Comparison of ENCODE assay signal across 18 cellular contexts in the genomic region with DNA sequence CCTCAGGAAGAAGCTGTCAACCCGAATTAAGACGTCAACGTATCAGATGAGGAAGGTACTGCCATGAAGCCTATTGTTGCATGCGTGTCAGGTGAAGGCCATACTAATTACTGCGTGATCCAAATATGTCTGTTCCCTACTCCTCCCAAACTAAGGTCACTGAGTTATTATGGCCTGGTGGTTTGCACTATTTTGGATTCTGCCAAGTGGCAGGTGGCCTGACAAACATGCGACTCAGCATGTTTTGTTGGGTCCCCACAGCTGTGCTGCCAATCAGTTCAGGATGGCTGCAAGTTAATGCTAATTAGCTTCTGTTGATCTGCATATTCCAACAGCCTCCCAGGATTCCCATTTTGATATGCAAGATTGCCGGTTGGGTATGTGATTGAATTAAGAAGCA.
A peak's percentile ranks its signal among the peaks of the same experiment; 100 is the strongest.
DNase-seq lines count a peak whose midpoint lies in the region; ATAC-seq and TF ChIP-seq lines count a peak whose summit lies in the region.
"Had no signal": no experiment of that assay in that cellular context is flagged by ENCODE, and none has a peak within 500 bp of the region (broad histone marks: within the 10 kb centered on the region; RNA-seq: fewer than 3 reads in every experiment).

No MANE protein-coding gene starts in this region.

- peak overlapping the region; percentile 48 for H2AFZ ChIP-seq in neural progenitor cell (replicated peaks)
- H2AFZ ChIP-seq: PC-9 had no signal

- H3K4me2 ChIP-seq in neural progenitor cell = no peak overlapping the region
- H3K4me2 ChIP-seq: PC-9 had no signal

- H3K27me3 ChIP-seq in neural progenitor cell = no peaks in the 10 kb centered on the region
- H3K27me3 ChIP-seq in ascending aorta = no peaks in the 10 kb centered on the region

- H3K9me3 ChIP-seq in neural progenitor cell (ENCODE audit: low read depth) (no peaks in the 10 kb centered on the region), ascending aorta (peaks cover 4 to 6% of the 10 kb centered on the region in 2 donors)

- no peak overlapping the region for H3K9ac ChIP-seq in neural progenitor cell

- no peak overlapping the region for H3K27ac ChIP-seq in neural progenitor cell
- H3K27ac ChIP-seq in ascending aorta = no peak overlapping the region
- H3K27ac ChIP-seq: PC-9 had no signal

- no peak for ATAC-seq in GM21526 (IDR thresholded peaks at IDR 0.05; ENCODE audit: low FRiP score, unreplicated experiment)
- ATAC-seq: HCT116 had no signal

- H3F3A ChIP-seq in neural progenitor cell (ENCODE audit: low read depth) = no peaks in the 10 kb centered on the region

- DNase-seq in NCI-H510A treated with DMSO at 0.1 percent for 48 hours (lab: John Stamatoyannopoulos, UW) (peak; percentile 61), NCI-H510A (lab: John Stamatoyannopoulos, UW) (no peak), NCI-H1694 treated with DMSO at 0.1 percent for 48 hours (lab: John Stamatoyannopoulos, UW) (peak; percentile 95), RPMI8226 (peak; percentile 31), neural progenitor cell (ENCODE audit: low spot score) (no peak), ascending aorta (ENCODE audit: low spot score in 2 of 2) (no peak), COR-L47 (lab: John Stamatoyannopoulos, UW) (no peak)
- DNase-seq: Calu3; CD4-positive, alpha-beta T cell; DMS79; KBM-7; NCI-H1048; NCI-H1436 treated with DMSO at 0.1 percent for 48 hours; NCI-H226; PC-9 had no signal

- H3K4me1 ChIP-seq in neural progenitor cell (no peaks in the 10 kb centered on the region), ascending aorta (peaks cover 0 to 2% of the 10 kb centered on the region in 2 donors)

- H4K20me1 ChIP-seq in neural progenitor cell (ENCODE audit: low read depth) = no peaks in the 10 kb centered on the region

- no peak overlapping the region for H3K4me3 ChIP-seq in neural progenitor cell
- no peak overlapping the region for H3K4me3 ChIP-seq in ascending aorta
- H3K4me3 ChIP-seq: PC-9 had no signal

- H3K36me3 Mint-ChIP-seq in neural progenitor cell = no peaks in the 10 kb centered on the region

- H3K36me3 ChIP-seq in neural progenitor cell (no peaks in the 10 kb centered on the region), ascending aorta (no peaks in the 10 kb centered on the region)

- peaks cover 2% of the 10 kb centered on the region for H3K4me1 Mint-ChIP-seq in neural progenitor cell
- H3K4me1 Mint-ChIP-seq: B cell had no signal

- H3K27me3 Mint-ChIP-seq in neural progenitor cell (ENCODE audit: insufficient read depth, low read depth) = peaks cover 2% of the 10 kb centered on the region
- H3K27me3 Mint-ChIP-seq: B cell; CD4-positive, alpha-beta T cell had no signal

- H3K79me2 ChIP-seq in neural progenitor cell (ENCODE audit: low read depth) = no peaks in the 10 kb centered on the region

- intact Hi-C loops in ascending aorta (cut with DNase I) = no loop called here

- TF ChIP-seq CTCF in neural progenitor cell (IDR thresholded peaks at IDR 0.05) = no peak
- TF ChIP-seq CTCF in ascending aorta (IDR thresholded peaks at IDR 0.05) = no peak

- no peak overlapping the region for H3K4me3 Mint-ChIP-seq in neural progenitor cell
- H3K4me3 Mint-ChIP-seq: B cell; CD4-positive, alpha-beta T cell had no signal

- H3K27ac Mint-ChIP-seq in neural progenitor cell = no peak overlapping the region
- H3K27ac Mint-ChIP-seq: B cell; CD4-positive, alpha-beta T cell had no signal

- peaks cover 4% of the 10 kb centered on the region for H3K9me3 Mint-ChIP-seq in neural progenitor cell

Comparison
In these comparisons a context has a peak if more than half of its experiments do, and no peak if none do; other contexts are left out.
1. DNase-seq: peak in NCI-H510A treated with DMSO at 0.1 percent for 48 hours (single experiment), NCI-H1694 treated with DMSO at 0.1 percent for 48 hours (single experiment) and RPMI8226 (single experiment); none in NCI-H510A (single experiment), neural progenitor cell (single experiment), ascending aorta (0 of 2) and COR-L47 (single experiment).